Comparison of ENCODE assay signal across 36 cellular contexts in genomic region chr2:116319001-116319400, GRCh38.
"Had no signal": no experiment of that assay in that cellular context is flagged by ENCODE, and none has a peak within 500 bp of the region (broad histone marks: within the 10 kb centered on the region; RNA-seq: fewer than 3 reads in every experiment).

No MANE protein-coding gene starts in this region.

- H3K4me1 ChIP-seq: ascending aorta had no signal

- H3K36me3 Mint-ChIP-seq: activated CD8-positive, alpha-beta memory T cell treated with anti-CD3 and anti-CD28 coated beads, Interleukin-2, amount 10 ng/mL, durations not matched to agents 7 days and 5 days; activated naive CD4-positive, alpha-beta T cell treated with anti-CD3 and anti-CD28 coated beads, Interleukin-2, amount 10 ng/mL, durations not matched to agents 7 days and 5 days; activated naive CD4-positive, alpha-beta T cell treated with anti-CD3 and anti-CD28 coated beads, Interleukin-2, amount 50 U/mL, for 24 hours; activated naive CD8-positive, alpha-beta T cell; activated naive CD8-positive, alpha-beta T cell treated with anti-CD3 and anti-CD28 coated beads, Interleukin-2, amount 10 ng/mL, durations not matched to agents 7 days and 5 days; brain had no signal

- H3K36me3 ChIP-seq: ascending aorta, cardiac muscle cell had no signal

- H3K27me3 ChIP-seq: ascending aorta, cardiac muscle cell had no signal

- H3K4me3 Mint-ChIP-seq: activated B cell treated with CpG ODN at 0.5 μM for 24 hours; activated CD4-positive, alpha-beta memory T cell treated with anti-CD3 and anti-CD28 coated beads, Interleukin-2, amount 10 ng/mL, durations not matched to agents 7 days and 5 days; activated CD4-positive, alpha-beta T cell treated with anti-CD3 and anti-CD28 coated beads for 36 hours; activated CD4-positive, alpha-beta T cell treated with anti-CD3 and anti-CD28 coated beads, Interleukin-2, amount 10 ng/mL, durations not matched to agents 7 days and 5 days; activated CD8-positive, alpha-beta memory T cell treated with anti-CD3 and anti-CD28 coated beads, Interleukin-2, amount 10 ng/mL, durations not matched to agents 7 days and 5 days; activated CD8-positive, alpha-beta T cell treated with anti-CD3 and anti-CD28 coated beads, Interleukin-2, amount 10 ng/mL, durations not matched to agents 7 days and 5 days; activated naive CD4-positive, alpha-beta T cell treated with anti-CD3 and anti-CD28 coated beads, Interleukin-2, amount 10 ng/mL, durations not matched to agents 7 days and 5 days; activated naive CD4-positive, alpha-beta T cell treated with anti-CD3 and anti-CD28 coated beads, Interleukin-2, amount 50 U/mL, for 24 hours; activated naive CD8-positive, alpha-beta T cell; activated naive CD8-positive, alpha-beta T cell treated with anti-CD3 and anti-CD28 coated beads, Interleukin-2, amount 10 ng/mL, durations not matched to agents 7 days and 5 days; activated naive CD8-positive, alpha-beta T cell treated with anti-CD3 and anti-CD28 coated beads, Interleukin-2, amount 50 U/mL, for 24 hours; activated T-cell treated with anti-CD3 and anti-CD28 coated beads, Interleukin-2, amount 50 U/mL, for 24 hours; brain; central memory CD8-positive, alpha-beta T cell; T-helper 1 cell treated with Interleukin-12 subunit alpha and Interleukin-12 subunit beta and Interleukin-4 antibody, amounts not matched to agents 30 μg/mL and 1 μg/mL, for 36 hours; T-helper 2 cell treated with Interferon-gamma antibody and Interleukin-4, amounts not matched to agents 5 μg/mL and 100 μg/mL, for 36 hours had no signal

- DNase-seq: activated B cell treated with CpG ODN at 0.5 μM for 24 hours; activated CD4-positive, alpha-beta memory T cell treated with anti-CD3 and anti-CD28 coated beads, Interleukin-2, amount 10 ng/mL, durations not matched to agents 7 days and 5 days; activated CD4-positive, alpha-beta T cell treated with anti-CD3 and anti-CD28 coated beads for 1 hour; activated CD4-positive, alpha-beta T cell treated with anti-CD3 and anti-CD28 coated beads for 36 hours; activated CD4-positive, alpha-beta T cell treated with anti-CD3 and anti-CD28 coated beads for 48 hours; activated CD4-positive, alpha-beta T cell treated with anti-CD3 and anti-CD28 coated beads, Interleukin-2, amount 10 ng/mL, durations not matched to agents 7 days and 5 days; activated CD4-positive, alpha-beta T cell treated with anti-CD3 and anti-CD28 coated beads, Interleukin-2, amount 50 U/mL, for 48 hours; activated CD8-positive, alpha-beta memory T cell treated with anti-CD3 and anti-CD28 coated beads for 24 hours; activated CD8-positive, alpha-beta memory T cell treated with anti-CD3 and anti-CD28 coated beads, Interleukin-2, amount 10 ng/mL, durations not matched to agents 7 days and 5 days; activated CD8-positive, alpha-beta memory T cell treated with anti-CD3 and anti-CD28 coated beads, Interleukin-2, amount 50 U/mL, for 48 hours; activated CD8-positive, alpha-beta T cell treated with anti-CD3 and anti-CD28 coated beads, Interleukin-2, amount 10 ng/mL, durations not matched to agents 7 days and 5 days; activated effector memory CD4-positive, alpha-beta T cell treated with Interleukin-2 at 50 U/mL for 16 hours; activated gamma-delta T cell; activated naive CD4-positive, alpha-beta T cell treated with anti-CD3 and anti-CD28 coated beads, Interleukin-2, amount 10 ng/mL, durations not matched to agents 7 days and 5 days; activated naive CD4-positive, alpha-beta T cell treated with Interleukin-2 at 50 U/mL for 16 hours; activated naive CD8-positive, alpha-beta T cell treated with anti-CD3 and anti-CD28 coated beads, Interleukin-2, amount 10 ng/mL, durations not matched to agents 7 days and 5 days; activated naive CD8-positive, alpha-beta T cell treated with anti-CD3 and anti-CD28 coated beads, Interleukin-2, amount 50 U/mL, for 24 hours; activated T-cell treated with anti-CD3 and anti-CD28 coated beads, Interleukin-2, amount 50 U/mL, for 24 hours; activated T-cell treated with anti-CD3 and anti-CD28 coated beads, Interleukin-2, amount 50 U/mL, for 48 hours; amygdala; anterior cingulate cortex; caudate nucleus; cerebellar nuclear complex; T-helper 1 cell; T-helper 2 cell; T-helper 9 cell had no signal

- H3K27me3 Mint-ChIP-seq: activated B cell treated with CpG ODN at 0.5 μM for 24 hours; activated CD4-positive, alpha-beta memory T cell treated with anti-CD3 and anti-CD28 coated beads, Interleukin-2, amount 10 ng/mL, durations not matched to agents 7 days and 5 days; activated CD4-positive, alpha-beta T cell treated with anti-CD3 and anti-CD28 coated beads for 36 hours; activated CD4-positive, alpha-beta T cell treated with anti-CD3 and anti-CD28 coated beads, Interleukin-2, amount 10 ng/mL, durations not matched to agents 7 days and 5 days; activated CD8-positive, alpha-beta memory T cell treated with anti-CD3 and anti-CD28 coated beads, Interleukin-2, amount 10 ng/mL, durations not matched to agents 7 days and 5 days; activated naive CD4-positive, alpha-beta T cell treated with anti-CD3 and anti-CD28 coated beads, Interleukin-2, amount 10 ng/mL, durations not matched to agents 7 days and 5 days; activated naive CD4-positive, alpha-beta T cell treated with anti-CD3 and anti-CD28 coated beads, Interleukin-2, amount 50 U/mL, for 24 hours; activated naive CD8-positive, alpha-beta T cell; activated naive CD8-positive, alpha-beta T cell treated with anti-CD3 and anti-CD28 coated beads, Interleukin-2, amount 10 ng/mL, durations not matched to agents 7 days and 5 days; activated naive CD8-positive, alpha-beta T cell treated with anti-CD3 and anti-CD28 coated beads, Interleukin-2, amount 50 U/mL, for 24 hours; activated T-cell treated with anti-CD3 and anti-CD28 coated beads, Interleukin-2, amount 50 U/mL, for 24 hours; brain; central memory CD8-positive, alpha-beta T cell had no signal

- H3K4me1 Mint-ChIP-seq: activated B cell treated with CpG ODN at 0.5 μM for 24 hours; activated CD4-positive, alpha-beta memory T cell treated with anti-CD3 and anti-CD28 coated beads, Interleukin-2, amount 10 ng/mL, durations not matched to agents 7 days and 5 days; activated CD4-positive, alpha-beta T cell treated with anti-CD3 and anti-CD28 coated beads for 36 hours; activated CD4-positive, alpha-beta T cell treated with anti-CD3 and anti-CD28 coated beads, Interleukin-2, amount 10 ng/mL, durations not matched to agents 7 days and 5 days; activated CD8-positive, alpha-beta memory T cell treated with anti-CD3 and anti-CD28 coated beads, Interleukin-2, amount 10 ng/mL, durations not matched to agents 7 days and 5 days; activated naive CD4-positive, alpha-beta T cell treated with anti-CD3 and anti-CD28 coated beads, Interleukin-2, amount 10 ng/mL, durations not matched to agents 7 days and 5 days; activated naive CD4-positive, alpha-beta T cell treated with anti-CD3 and anti-CD28 coated beads, Interleukin-2, amount 50 U/mL, for 24 hours; activated naive CD8-positive, alpha-beta T cell treated with anti-CD3 and anti-CD28 coated beads, Interleukin-2, amount 10 ng/mL, durations not matched to agents 7 days and 5 days; activated naive CD8-positive, alpha-beta T cell treated with anti-CD3 and anti-CD28 coated beads, Interleukin-2, amount 50 U/mL, for 24 hours; central memory CD8-positive, alpha-beta T cell had no signal

- ATAC-seq: activated CD4-positive, alpha-beta T cell treated with anti-CD3 and anti-CD28 coated beads for 36 hours; activated CD8-positive, alpha-beta memory T cell treated with anti-CD3 and anti-CD28 coated beads, Interleukin-2, amount 10 ng/mL, durations not matched to agents 7 days and 5 days; activated CD8-positive, alpha-beta T cell treated with anti-CD3 and anti-CD28 coated beads, Interleukin-2, amount 10 ng/mL, durations not matched to agents 7 days and 5 days; activated naive CD8-positive, alpha-beta T cell treated with anti-CD3 and anti-CD28 coated beads, Interleukin-2, amount 50 U/mL, for 24 hours had no signal

- H3K27ac Mint-ChIP-seq: activated B cell treated with CpG ODN at 0.5 μM for 24 hours; activated CD4-positive, alpha-beta memory T cell treated with anti-CD3 and anti-CD28 coated beads, Interleukin-2, amount 10 ng/mL, durations not matched to agents 7 days and 5 days; activated CD4-positive, alpha-beta T cell treated with anti-CD3 and anti-CD28 coated beads for 36 hours; activated CD4-positive, alpha-beta T cell treated with anti-CD3 and anti-CD28 coated beads, Interleukin-2, amount 10 ng/mL, durations not matched to agents 7 days and 5 days; activated CD8-positive, alpha-beta memory T cell treated with anti-CD3 and anti-CD28 coated beads, Interleukin-2, amount 10 ng/mL, durations not matched to agents 7 days and 5 days; activated CD8-positive, alpha-beta T cell treated with anti-CD3 and anti-CD28 coated beads, Interleukin-2, amount 10 ng/mL, durations not matched to agents 7 days and 5 days; activated naive CD4-positive, alpha-beta T cell treated with anti-CD3 and anti-CD28 coated beads, Interleukin-2, amount 10 ng/mL, durations not matched to agents 7 days and 5 days; activated naive CD4-positive, alpha-beta T cell treated with anti-CD3 and anti-CD28 coated beads, Interleukin-2, amount 50 U/mL, for 24 hours; activated naive CD8-positive, alpha-beta T cell; activated naive CD8-positive, alpha-beta T cell treated with anti-CD3 and anti-CD28 coated beads, Interleukin-2, amount 10 ng/mL, durations not matched to agents 7 days and 5 days; activated naive CD8-positive, alpha-beta T cell treated with anti-CD3 and anti-CD28 coated beads, Interleukin-2, amount 50 U/mL, for 24 hours; activated T-cell treated with anti-CD3 and anti-CD28 coated beads, Interleukin-2, amount 50 U/mL, for 24 hours; activated T-helper 2 cell treated with anti-CD3 and anti-CD28 coated beads, Interferon-gamma antibody, Interleukin-2, Interleukin-4, amounts not matched to agents 10 μg/mL and 5 μg/mL and 100 μg/mL, durations not matched to agents 14 hours and 24 hours and 36 hours; T-helper 1 cell treated with Interleukin-12 subunit alpha and Interleukin-12 subunit beta and Interleukin-4 antibody, amounts not matched to agents 30 μg/mL and 1 μg/mL, for 36 hours; T-helper 2 cell treated with Interferon-gamma antibody and Interleukin-4, amounts not matched to agents 5 μg/mL and 100 μg/mL, for 36 hours had no signal

- H3K9me3 ChIP-seq: ascending aorta had no signal

- H3K4me3 ChIP-seq: ascending aorta, cardiac muscle cell had no signal

- H3K27ac ChIP-seq: ascending aorta, cardiac muscle cell, VCaP had no signal

- H3K9me3 Mint-ChIP-seq: activated naive CD8-positive, alpha-beta T cell treated with anti-CD3 and anti-CD28 coated beads, Interleukin-2, amount 50 U/mL, for 24 hours; brain had no signal
